ENCODE assay signal across 18 cellular contexts in genomic region chr5:74978347-74978746, GRCh38.
DNase-seq lines count a peak whose midpoint lies in the region; ATAC-seq, FAIRE-seq and TF ChIP-seq lines count a peak whose summit lies in the region.
"Had no signal": no experiment of that assay in that cellular context is flagged by ENCODE, and none has a peak within 500 bp of the region (broad histone marks: within the 10 kb centered on the region; RNA-seq: fewer than 3 reads in every experiment).

No MANE protein-coding gene starts in this region.

- in situ Hi-C loops in GM12878 (cut with MboI), result no loop called here

- ATAC-seq in GM23338 (no peak), GM12878 (peak; percentile 46; the same call in 2 of the 3 replicates), HG02798 (IDR thresholded peaks at IDR 0.05; ENCODE audit: poor library complexity, unreplicated experiment) (no peak)
- ATAC-seq in activated T-helper 17 cell treated with anti-CD3 and anti-CD28 coated beads, Interleukin-2, amount 50 U/mL, for 72 hours (replicated peaks), result no peak

- H3K9me3 ChIP-seq in GM12878 (replicated peaks; ENCODE audit: control insufficient read depth, insufficient read depth, low read length), result peaks cover 2% of the 10 kb centered on the region; the same call in 2 of the 3 replicates

- H3K79me2 ChIP-seq in GM23338 (replicated peaks; ENCODE audit: insufficient read depth) (no peaks in the 10 kb centered on the region), GM12878 (ENCODE audit: control insufficient read depth, insufficient read depth, low read length) (no peaks in the 10 kb centered on the region)

- H3K27ac Mint-ChIP-seq in GM23338, result no peak overlapping the region
- no peak overlapping the region for H3K27ac Mint-ChIP-seq in activated T-helper 17 cell treated with anti-CD3 and anti-CD28 coated beads, Interleukin-2, amount 50 U/mL, for 72 hours
- H3K27ac Mint-ChIP-seq: HFFc6, IgD-negative memory B cell had no signal

- no peak overlapping the region for H3K4me3 Mint-ChIP-seq in GM23338
- no peak overlapping the region for H3K4me3 Mint-ChIP-seq in activated T-helper 17 cell treated with anti-CD3 and anti-CD28 coated beads, Interleukin-2, amount 50 U/mL, for 72 hours
- H3K4me3 Mint-ChIP-seq: CD14-positive monocyte, HFFc6 had no signal

- H3K36me3 Mint-ChIP-seq in GM23338 (ENCODE audit: low read depth), result no peaks in the 10 kb centered on the region
- no peaks in the 10 kb centered on the region for H3K36me3 Mint-ChIP-seq in activated T-helper 17 cell treated with anti-CD3 and anti-CD28 coated beads, Interleukin-2, amount 50 U/mL, for 72 hours (ENCODE audit: low read depth)
- H3K36me3 Mint-ChIP-seq: CD14-positive monocyte, IgD-negative memory B cell had no signal

- peak; percentile 38 for FAIRE-seq in GM12878 (lab: Jason Lieb, UNC)
- FAIRE-seq: HTR-8/SVneo had no signal

- peak overlapping the region; percentile 57 for H3K4me2 ChIP-seq in GM23338
- no peak overlapping the region for H3K4me2 ChIP-seq in GM12878 (ENCODE audit: control insufficient read depth, insufficient read depth)

- H3F3A ChIP-seq in GM23338 (replicated peaks; ENCODE audit: low read depth), result no peaks in the 10 kb centered on the region

- POLR2A ChIA-PET in GM12878 (lab: Charles Lee), result no interaction called here

- H2AFZ ChIP-seq in GM23338 (peak overlapping the region; percentile 33; the same call in 1 of the 2 replicates), GM12878 (ENCODE audit: control insufficient read depth, low read depth, low read length) (no peak overlapping the region; the same call in 1 of the 2 replicates)

- no peak for TF ChIP-seq RAD21 in GM12878 (IDR thresholded peaks at IDR 0.05; ENCODE audit: insufficient read depth, low read depth, low read length)

- SMC1A ChIA-PET in GM12878 (lab: Charles Lee; ENCODE audit: uncharacterized antibody, unreplicated experiment), result no interaction called here

- no peak overlapping the region for H3K9ac ChIP-seq in GM12878 (ENCODE audit: control insufficient read depth, insufficient read depth, low read length)

- no peaks in the 10 kb centered on the region for H3K9me2 ChIP-seq in GM23338 (ENCODE audit: insufficient read depth)

- H3K4me3 ChIP-seq in GM12865 (ENCODE audit: low read depth, low read length) (no peak overlapping the region), GM23338 (no peak overlapping the region), GM12878 (no peak overlapping the region)

- no peak for TF ChIP-seq POLR2A in GM12878 (IDR thresholded peaks at IDR 0.05; ENCODE audit: low read depth, low read length)

- H3K4me1 ChIP-seq in GM23338 (ENCODE audit: insufficient read depth) (peaks cover 7% of the 10 kb centered on the region), GM12878 (ENCODE audit: control insufficient read depth, insufficient read depth, low read length) (peaks cover 4% of the 10 kb centered on the region)

- RAD21 ChIA-PET in GM12878 (lab: Charles Lee; ENCODE audit: unreplicated experiment), result no interaction called here

- CTCF ChIA-PET in GM12878 (lab: Yijun Ruan, JAX), result no interaction called here

- no peak for TF ChIP-seq CTCF in GM12865 (IDR thresholded peaks at IDR 0.05; ENCODE audit: insufficient read depth, low read depth, low read length, missing control alignments)
- TF ChIP-seq CTCF in GM23338 (conservative IDR thresholded peaks at IDR 0.05; ENCODE audit: low read depth in 2 of 2), result no peak
- TF ChIP-seq CTCF in GM12878 (IDR thresholded peaks at IDR 0.05 in 2 of 3, conservative IDR thresholded peaks at IDR 0.05 in 1 of 3; ENCODE audit: control insufficient read depth in 2 of 3, extremely low read depth in 1 of 3, insufficient read depth in 1 of 3, low read depth in 3 of 3, low read length in 3 of 3), result no peak

- H3K4me1 Mint-ChIP-seq in GM23338, result peaks cover 17% of the 10 kb centered on the region
- H3K4me1 Mint-ChIP-seq in activated T-helper 17 cell treated with anti-CD3 and anti-CD28 coated beads, Interleukin-2, amount 50 U/mL, for 72 hours, result peaks cover 9% of the 10 kb centered on the region

- H3K27me3 Mint-ChIP-seq in GM23338 (ENCODE audit: insufficient read depth, low read depth, poor library complexity), result peaks cover 3% of the 10 kb centered on the region
- peaks cover 3% of the 10 kb centered on the region for H3K27me3 Mint-ChIP-seq in activated T-helper 17 cell treated with anti-CD3 and anti-CD28 coated beads, Interleukin-2, amount 50 U/mL, for 72 hours

- DNase-seq in GM12865 (ENCODE audit: low read depth), result peak; percentile 45
- no peak for DNase-seq in GM23338 (ENCODE audit: low spot score)
- peak; percentile 60 to 67 for DNase-seq in NOMO-1 (lab: John Stamatoyannopoulos, UW; ENCODE audit: unreplicated experiment in 2 of 2)
- DNase-seq in GM12878 (ENCODE audit: low read depth, low spot score), result peak; percentile 43
- DNase-seq in T-helper 9 cell, result no peak
- DNase-seq: COR-L47, HFFc6, NCI-H1436 treated with DMSO at 0.1 percent for 48 hours, NCI-H2081, NCI-H510A, SHP77, T-helper 2 cell had no signal

- H3K27ac ChIP-seq in GM23338 (ENCODE audit: low read depth), result no peak overlapping the region
- H3K27ac ChIP-seq in GM12878 (ENCODE audit: control insufficient read depth, insufficient read depth), result no peak overlapping the region
- H3K27ac ChIP-seq: HL-60 had no signal

- 80% methylated on average over 1 of the region's 1 CpG for WGBS in GM12878 (ENCODE audit: insufficient coverage, insufficient replicate concordance, low lambda C conversion rate, missing lambda C conversion rate)

- intact Hi-C loops in GM12878 (cut with micrococcal nuclease; ENCODE audit: unreplicated experiment), result no loop called here

- no peaks in the 10 kb centered on the region for H3K27me3 ChIP-seq in GM23338 (ENCODE audit: insufficient read depth)
- H3K27me3 ChIP-seq in GM12878 (replicated peaks in 1 of 2; ENCODE audit: control insufficient read depth in 2 of 2, insufficient read depth in 2 of 2, low read length in 1 of 2), result no peaks in the 10 kb centered on the region

- no peaks in the 10 kb centered on the region for H4K20me1 ChIP-seq in GM23338 (replicated peaks; ENCODE audit: insufficient read depth)
- H4K20me1 ChIP-seq in GM12878 (ENCODE audit: control insufficient read depth, insufficient read depth), result no peaks in the 10 kb centered on the region

- no peaks in the 10 kb centered on the region; the same call in 1 of the 2 replicates for H3K36me3 ChIP-seq in GM23338 (ENCODE audit: insufficient read depth)
- H3K36me3 ChIP-seq in GM12878 (ENCODE audit: control insufficient read depth in 2 of 2, insufficient read depth in 2 of 2, low read length in 1 of 2), result no peaks in the 10 kb centered on the region

- H3K9me3 Mint-ChIP-seq in GM23338, result peaks cover 7% of the 10 kb centered on the region
- H3K9me3 Mint-ChIP-seq in activated T-helper 17 cell treated with anti-CD3 and anti-CD28 coated beads, Interleukin-2, amount 50 U/mL, for 72 hours, result peaks cover 7% of the 10 kb centered on the region

- no TSS peak for BruUV-seq in GM12878 (replicated peaks; lab: Mats Ljungman, UMichigan)

- TF ChIP-seq EP300 in GM12878 (IDR thresholded peaks at IDR 0.05; ENCODE audit: borderline replicate concordance in 1 of 2, control insufficient read depth in 1 of 2, low read depth in 2 of 2, low read length in 2 of 2), result no peak

TF ChIP-seq in GM23338, 12 proteins besides CTCF, POLR2A, EP300 and RAD21:
- TF ChIP-seq NANOG (IDR thresholded peaks at IDR 0.05; ENCODE audit: borderline replicate concordance), result no peak
- TF ChIP-seq ZNF331 (CRISPR knock-in tag; IDR thresholded peaks at IDR 0.05; ENCODE audit: low read depth), result no peak
- TF ChIP-seq ETS1 (IDR thresholded peaks at IDR 0.05), result no peak
- TF ChIP-seq EZH2 (IDR thresholded peaks at IDR 0.05; ENCODE audit: low read depth, unreplicated experiment), result no peak
- TF ChIP-seq EZH2phosphoT487 (IDR thresholded peaks at IDR 0.05; ENCODE audit: unreplicated experiment), result no peak
- no peak for TF ChIP-seq JUNB (IDR thresholded peaks at IDR 0.05; ENCODE audit: unreplicated experiment)
- TF ChIP-seq ZNF114 (CRISPR knock-in tag; IDR thresholded peaks at IDR 0.05), result no peak

TF ChIP-seq in GM12878, 131 proteins besides CTCF, POLR2A, EP300 and RAD21:
- TF ChIP-seq RCOR1 (conservative IDR thresholded peaks at IDR 0.05; ENCODE audit: low read depth, low read length) (no peak), HDGF (IDR thresholded peaks at IDR 0.05) (no peak), POU2F2 (IDR thresholded peaks at IDR 0.05; ENCODE audit: borderline replicate concordance, low read depth, low read length) (0 out of 3 replicates have a peak, but pooled peaks have one; percentile 11)

Comparison
In these comparisons a context has a peak if more than half of its experiments do, and no peak if none do; other contexts are left out.
1. DNase-seq: peak in GM12865 (single experiment), NOMO-1 (2 of 2) and GM12878 (single experiment); none in GM23338 (single experiment) and T-helper 9 cell (single experiment).